11 cellular contexts compared by ENCODE assay signal in genomic region chr3:29694783-29695182, GRCh38.
A peak's percentile ranks its signal among the peaks of the same experiment; 100 is the strongest.
DNase-seq lines count a peak whose midpoint lies in the region; ATAC-seq, FAIRE-seq and TF ChIP-seq lines count a peak whose summit lies in the region.
"Had no signal": no experiment of that assay in that cellular context is flagged by ENCODE, and none has a peak within 500 bp of the region (broad histone marks: within the 10 kb centered on the region; RNA-seq: fewer than 3 reads in every experiment).

No MANE protein-coding gene starts in this region.

- no peak overlapping the region for H3K56ac ChIP-seq in mesendoderm (ENCODE audit: low read length)

- H3K18ac ChIP-seq in mesendoderm (ENCODE audit: low read length) = no peak overlapping the region

- no peak overlapping the region for H2BK120ac ChIP-seq in mesendoderm (ENCODE audit: low read depth, low read length)

- WGBS in A549 (ENCODE audit: missing lambda C conversion rate) = 4% methylated on average over 1 of the region's 1 CpG
- WGBS in mesendoderm (ENCODE audit: extremely low coverage, insufficient coverage, low lambda C conversion rate) = no CpG with 5 or more reads among the region's 1 CpG

- peak; percentile 30 to 43; a peak in 3 of 5 replicates for TF ChIP-seq RAD21 in A549 (conservative IDR thresholded peaks at IDR 0.05 in 1 of 2, IDR thresholded peaks at IDR 0.05 in 1 of 2)

- peak; percentile 85 to 88 for DNase-seq in A549 (ENCODE audit: low read depth in 1 of 2, low spot score in 1 of 2)
- peak; percentile 94 for DNase-seq in M059J (ENCODE audit: low read depth)
- DNase-seq in epidermal melanocyte (ENCODE audit: insufficient read length, low spot score) = peak; percentile 66
- DNase-seq in mesendoderm = peak; percentile 88
- DNase-seq in OCI-M1 (lab: John Stamatoyannopoulos, UW) = no peak
- no peak for DNase-seq in NCI-H2196 (lab: John Stamatoyannopoulos, UW; ENCODE audit: unreplicated experiment)

- H3K79me1 ChIP-seq in mesendoderm (ENCODE audit: low read length) = no peaks in the 10 kb centered on the region

- H3K4me3 ChIP-seq in A549 = peak overlapping the region; percentile 8; the same call in 1 of the 3 replicates
- H3K4me3 ChIP-seq in mesendoderm (ENCODE audit: low read length) = no peak overlapping the region
- H3K4me3 ChIP-seq: BLaER1 treated with 17β-estradiol and CSF1 and Interleukin-3, amounts not matched to agents 10 nM and 100 nM had no signal

- ATAC-seq in A549 = peak; percentile 98
- no peak for ATAC-seq in GM21526 (IDR thresholded peaks at IDR 0.05; ENCODE audit: low FRiP score, unreplicated experiment)
- no peak for ATAC-seq in HG03432 (IDR thresholded peaks at IDR 0.05; ENCODE audit: unreplicated experiment)

- POLR2A ChIA-PET in A549 (lab: Yijun Ruan, JAX) = interaction anchor here (1.0 kb wide), 1 partner anchor 413 kb away, joined by 4 read pairs; no protein-coding TSS in a partner anchor

- H2BK5ac ChIP-seq in mesendoderm (ENCODE audit: low read length) = no peak overlapping the region

- 0 out of 3 replicates have a peak, but pooled peaks cover 5% of the 10 kb centered on the region for H3K9me3 ChIP-seq in A549
- H3K9me3 ChIP-seq: BLaER1 treated with 17β-estradiol and CSF1 and Interleukin-3, amounts not matched to agents 10 nM and 100 nM had no signal

- no peak for TF ChIP-seq CTCF in A549 (IDR thresholded peaks at IDR 0.05)

- H3K27me3 ChIP-seq in mesendoderm (ENCODE audit: insufficient read depth, low read length, poor library complexity) = no peaks in the 10 kb centered on the region
- H3K27me3 ChIP-seq: BLaER1 treated with 17β-estradiol and CSF1 and Interleukin-3, amounts not matched to agents 10 nM and 100 nM had no signal

- H2AK5ac ChIP-seq in mesendoderm (ENCODE audit: low read length) = no peak overlapping the region

- no peaks in the 10 kb centered on the region for H3K36me3 ChIP-seq in mesendoderm (ENCODE audit: control insufficient read depth, insufficient read depth, low read length)
- H3K36me3 ChIP-seq: BLaER1 treated with 17β-estradiol and CSF1 and Interleukin-3, amounts not matched to agents 10 nM and 100 nM had no signal

- peak; percentile 96 for FAIRE-seq in A549 (lab: Jason Lieb, UNC)
- FAIRE-seq: colon had no signal

- no peak overlapping the region for H2BK15ac ChIP-seq in mesendoderm (replicated peaks; ENCODE audit: low read depth)

- no peak overlapping the region for H3K23ac ChIP-seq in mesendoderm (ENCODE audit: low read length)

- no peak overlapping the region for H3K4ac ChIP-seq in mesendoderm (ENCODE audit: low read depth, low read length)

- H3K27ac ChIP-seq in A549 = peak overlapping the region; percentile 82 to 89
- H3K27ac ChIP-seq in mesendoderm (ENCODE audit: low read depth, low read length) = no peak overlapping the region
- H3K27ac ChIP-seq: BLaER1 treated with 17β-estradiol and CSF1 and Interleukin-3, amounts not matched to agents 10 nM and 100 nM; VCaP had no signal

- H4K5ac ChIP-seq in mesendoderm (ENCODE audit: low read length) = no peak overlapping the region

- H4K8ac ChIP-seq in mesendoderm (ENCODE audit: low read depth, low read length) = no peak overlapping the region

- CTCF ChIA-PET in A549 (lab: Yijun Ruan, JAX) = no interaction called here

- H3K79me2 ChIP-seq in mesendoderm (ENCODE audit: control insufficient read depth, insufficient read depth, low read length) = no peaks in the 10 kb centered on the region

- no peak for TF ChIP-seq POLR2A in A549 (IDR thresholded peaks at IDR 0.05; ENCODE audit: low read length)

- H3K4me2 ChIP-seq in A549 (peak overlapping the region; percentile 62), mesendoderm (ENCODE audit: low read length) (no peak overlapping the region)
- H3K4me2 ChIP-seq: BLaER1 treated with 17β-estradiol and CSF1 and Interleukin-3, amounts not matched to agents 10 nM and 100 nM had no signal

- H3K4me1 ChIP-seq in A549 = peaks cover 52% of the 10 kb centered on the region
- peaks cover 2% of the 10 kb centered on the region for H3K4me1 ChIP-seq in mesendoderm (ENCODE audit: control insufficient read depth, low read depth, low read length)

- peak; percentile 68 to 81; a peak in 4 of 5 replicates for TF ChIP-seq EP300 in A549 (IDR thresholded peaks at IDR 0.05)

- no peak overlapping the region for H3K9ac ChIP-seq in mesendoderm (ENCODE audit: low read length)
- H3K9ac ChIP-seq: BLaER1 treated with 17β-estradiol and CSF1 and Interleukin-3, amounts not matched to agents 10 nM and 100 nM had no signal

TF ChIP-seq in A549, 52 proteins besides CTCF, POLR2A, EP300 and RAD21 (continues in another document):
- TF ChIP-seq ZFP36 (IDR thresholded peaks at IDR 0.05; ENCODE audit: borderline replicate concordance, partially characterized antibody) = no peak
- TF ChIP-seq, protein P1, sequence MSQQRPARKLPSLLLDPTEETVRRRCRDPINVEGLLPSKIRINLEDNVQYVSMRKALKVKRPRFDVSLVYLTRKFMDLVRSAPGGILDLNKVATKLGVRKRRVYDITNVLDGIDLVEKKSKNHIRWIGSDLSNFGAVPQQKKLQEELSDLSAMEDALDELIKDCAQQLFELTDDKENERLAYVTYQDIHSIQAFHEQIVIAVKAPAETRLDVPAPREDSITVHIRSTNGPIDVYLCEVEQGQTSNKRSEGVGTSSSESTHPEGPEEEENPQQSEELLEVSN (IDR thresholded peaks at IDR 0.05; ENCODE audit: borderline replicate concordance, low read depth) = no peak
- TF ChIP-seq FOXS1 (CRISPR knock-in tag; IDR thresholded peaks at IDR 0.05) = no peak
- TF ChIP-seq TFCP2L1 (CRISPR knock-in tag; IDR thresholded peaks at IDR 0.05) = no peak
- TF ChIP-seq TP53 (CRISPR knock-in tag; IDR thresholded peaks at IDR 0.05) = no peak
- no peak for TF ChIP-seq POLR2AphosphoS2 (conservative IDR thresholded peaks at IDR 0.05; ENCODE audit: low read length)
- TF ChIP-seq HES2 (IDR thresholded peaks at IDR 0.05) = no peak
- no peak for TF ChIP-seq MAZ (IDR thresholded peaks at IDR 0.05; ENCODE audit: borderline replicate concordance, low read depth, low read length)
- no peak for TF ChIP-seq CBX8 (IDR thresholded peaks at IDR 0.05)
- no peak for TF ChIP-seq HEYL (CRISPR knock-in tag; IDR thresholded peaks at IDR 0.05)
- TF ChIP-seq PBX3 (IDR thresholded peaks at IDR 0.05) = peak; percentile 40; the same call in 1 of the 2 replicates
- no peak for TF ChIP-seq USF2 (IDR thresholded peaks at IDR 0.05)
- peak; percentile 93 for TF ChIP-seq JUNB (IDR thresholded peaks at IDR 0.05)
- TF ChIP-seq MYC (IDR thresholded peaks at IDR 0.05; ENCODE audit: borderline replicate concordance, low read length) = no peak
- TF ChIP-seq RARB (CRISPR knock-in tag; IDR thresholded peaks at IDR 0.05) = no peak
- TF ChIP-seq MAX (IDR thresholded peaks at IDR 0.05) = peak; percentile 44; the same call in 1 of the 2 replicates
- no peak for TF ChIP-seq CHD4 (IDR thresholded peaks at IDR 0.05; ENCODE audit: borderline replicate concordance)
- TF ChIP-seq SMC3 (IDR thresholded peaks at IDR 0.05) = peak; percentile 41
- peak; percentile 44; the same call in 1 of the 2 replicates for TF ChIP-seq HOXB5 (CRISPR knock-in tag; IDR thresholded peaks at IDR 0.05)
- TF ChIP-seq RFX5 (IDR thresholded peaks at IDR 0.05) = no peak
- no peak for TF ChIP-seq KDM1A (IDR thresholded peaks at IDR 0.05; ENCODE audit: low read depth)
- TF ChIP-seq BHLHE40 (IDR thresholded peaks at IDR 0.05; ENCODE audit: low read depth, low read length) = no peak
- TF ChIP-seq NR3C1 (IDR thresholded peaks at IDR 0.05) = no peak
- no peak for TF ChIP-seq ELK1 (IDR thresholded peaks at IDR 0.05; ENCODE audit: low read depth, low read length)
- TF ChIP-seq RCOR1 (IDR thresholded peaks at IDR 0.05; ENCODE audit: low read depth, low read length) = no peak
- TF ChIP-seq CEBPB (IDR thresholded peaks at IDR 0.05) = peak; percentile 37 to 88; a peak in 2 of 4 replicates
- TF ChIP-seq HDAC2 (IDR thresholded peaks at IDR 0.05) = no peak
- TF ChIP-seq MAFK (IDR thresholded peaks at IDR 0.05; ENCODE audit: partially characterized antibody) = peak; percentile 78
- no peak for TF ChIP-seq ZNF302 (CRISPR knock-in tag; IDR thresholded peaks at IDR 0.05)
- TF ChIP-seq PHF8 (IDR thresholded peaks at IDR 0.05; ENCODE audit: borderline replicate concordance, low read depth) = no peak

Comparison
In these comparisons a context has a peak if more than half of its experiments do, and no peak if none do; other contexts are left out.
1. ATAC-seq: peak in A549 (2 of 2); none in GM21526 (single experiment) and HG03432 (single experiment).
2. DNase-seq: peak in A549 (2 of 2), M059J (single experiment), epidermal melanocyte (single experiment) and mesendoderm (single experiment); none in OCI-M1 (single experiment) and NCI-H2196 (single experiment).